In the genomic region with DNA sequence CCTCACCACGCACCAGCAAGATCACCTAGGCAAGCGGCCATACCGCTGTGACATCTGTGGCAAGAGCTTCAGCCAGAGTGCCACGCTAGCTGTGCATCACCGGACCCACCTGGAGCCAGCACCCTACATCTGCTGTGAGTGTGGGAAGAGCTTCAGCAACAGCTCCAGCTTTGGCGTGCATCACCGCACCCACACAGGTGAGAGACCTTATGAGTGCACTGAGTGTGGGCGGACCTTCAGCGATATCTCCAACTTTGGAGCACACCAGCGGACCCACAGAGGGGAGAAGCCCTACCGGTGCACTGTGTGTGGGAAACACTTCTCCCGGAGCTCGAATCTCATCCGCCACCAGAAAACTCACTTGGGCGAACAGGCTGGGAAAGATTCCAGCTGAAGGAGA, we compare ENCODE assay signal across 26 cellular contexts.
"Had no signal": no experiment of that assay in that cellular context is flagged by ENCODE, and none has a peak within 500 bp of the region (broad histone marks: within the 10 kb centered on the region; RNA-seq: fewer than 3 reads in every experiment).

No MANE protein-coding gene starts in this region.

- H3K27ac Mint-ChIP-seq: activated CD8-positive, alpha-beta memory T cell treated with anti-CD3 and anti-CD28 coated beads, Interleukin-2, amount 10 ng/mL, durations not matched to agents 7 days and 5 days; activated naive CD4-positive, alpha-beta T cell treated with anti-CD3 and anti-CD28 coated beads for 36 hours; activated naive CD8-positive, alpha-beta T cell; activated T-cell treated with anti-CD3 and anti-CD28 coated beads, Interleukin-2, amount 50 U/mL, for 24 hours; brain; T-helper 1 cell treated with Interleukin-12 subunit alpha and Interleukin-12 subunit beta and Interleukin-4 antibody, amounts not matched to agents 30 μg/mL and 1 μg/mL, for 36 hours had no signal

- H3K27me3 Mint-ChIP-seq: activated CD8-positive, alpha-beta memory T cell treated with anti-CD3 and anti-CD28 coated beads, Interleukin-2, amount 10 ng/mL, durations not matched to agents 7 days and 5 days; activated naive CD8-positive, alpha-beta T cell; activated T-cell treated with anti-CD3 and anti-CD28 coated beads, Interleukin-2, amount 50 U/mL, for 24 hours; brain had no signal

- H3K27ac ChIP-seq: cardiac muscle cell had no signal

- H3K27me3 ChIP-seq: cardiac muscle cell had no signal

- H3K4me3 ChIP-seq: cardiac muscle cell had no signal

- H3K4me3 Mint-ChIP-seq: activated CD8-positive, alpha-beta memory T cell treated with anti-CD3 and anti-CD28 coated beads, Interleukin-2, amount 10 ng/mL, durations not matched to agents 7 days and 5 days; activated naive CD4-positive, alpha-beta T cell treated with anti-CD3 and anti-CD28 coated beads for 36 hours; activated naive CD8-positive, alpha-beta T cell; activated T-cell treated with anti-CD3 and anti-CD28 coated beads, Interleukin-2, amount 50 U/mL, for 24 hours; brain; T-helper 1 cell treated with Interleukin-12 subunit alpha and Interleukin-12 subunit beta and Interleukin-4 antibody, amounts not matched to agents 30 μg/mL and 1 μg/mL, for 36 hours had no signal

- H3K9me3 Mint-ChIP-seq: T-helper 1 cell treated with Interleukin-12 subunit alpha and Interleukin-12 subunit beta and Interleukin-4 antibody, amounts not matched to agents 30 μg/mL and 1 μg/mL, for 36 hours had no signal

- ATAC-seq: activated CD8-positive, alpha-beta memory T cell treated with anti-CD3 and anti-CD28 coated beads, Interleukin-2, amount 10 ng/mL, durations not matched to agents 7 days and 5 days; Panc1 had no signal

- DNase-seq: activated CD4-positive, alpha-beta T cell treated with anti-CD3 and anti-CD28 coated beads for 48 hours; activated CD4-positive, alpha-beta T cell treated with anti-CD3 and anti-CD28 coated beads, Interleukin-2, amount 50 U/mL, for 48 hours; activated CD4-positive, CD25-positive, alpha-beta regulatory T cell treated with anti-CD3 and anti-CD28 coated beads, Interleukin-2, amount 50 U/mL, for 72 hours; activated CD8-positive, alpha-beta memory T cell treated with anti-CD3 and anti-CD28 coated beads, Interleukin-2, amount 10 ng/mL, durations not matched to agents 7 days and 5 days; activated gamma-delta T cell; activated naive CD4-positive, alpha-beta T cell treated with anti-CD3 and anti-CD28 coated beads for 36 hours; activated T-cell treated with anti-CD3 and anti-CD28 coated beads, Interleukin-2, amount 50 U/mL, for 24 hours; amygdala; cerebellar nuclear complex; MM.1S; NCI-H1105 treated with DMSO at 0.1 percent for 48 hours; NCI-H1436 treated with DMSO at 0.1 percent for 48 hours; NCI-H187; NCI-H2081; NCI-H2171; NCI-H226; NCI-H526 treated with DMSO at 0.1 percent for 48 hours; NCI-H82; OCI-M1; Right ventricle myocardium superior; RPMI8226 had no signal
